In the genomic region with DNA sequence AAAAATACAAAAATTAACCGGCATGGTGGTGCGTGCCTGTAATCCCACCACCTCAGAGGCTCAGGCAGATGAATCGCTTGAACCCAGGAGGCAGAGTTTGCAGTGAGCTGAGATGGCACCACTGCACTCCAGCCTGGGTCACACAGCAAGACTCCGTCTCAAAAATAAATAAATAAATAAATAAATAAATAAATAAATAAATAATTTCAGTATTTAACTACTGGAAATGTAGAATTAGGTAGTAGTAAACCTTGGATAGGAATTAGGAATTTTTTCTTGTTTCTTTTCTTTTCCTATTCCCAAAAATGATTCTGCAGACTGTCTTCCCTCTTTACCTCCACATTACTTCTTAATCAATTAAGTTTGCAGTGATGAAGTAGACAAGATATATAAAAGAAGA, we compare ENCODE assay signal across 1 cellular context.
TF ChIP-seq lines count a peak whose summit lies in the region.

No MANE protein-coding gene starts in this region.

TF ChIP-seq in HEK293, 187 proteins besides CTCF, POLR2A, EP300 and RAD21 (continued from another document):
- TF ChIP-seq, protein P1, sequence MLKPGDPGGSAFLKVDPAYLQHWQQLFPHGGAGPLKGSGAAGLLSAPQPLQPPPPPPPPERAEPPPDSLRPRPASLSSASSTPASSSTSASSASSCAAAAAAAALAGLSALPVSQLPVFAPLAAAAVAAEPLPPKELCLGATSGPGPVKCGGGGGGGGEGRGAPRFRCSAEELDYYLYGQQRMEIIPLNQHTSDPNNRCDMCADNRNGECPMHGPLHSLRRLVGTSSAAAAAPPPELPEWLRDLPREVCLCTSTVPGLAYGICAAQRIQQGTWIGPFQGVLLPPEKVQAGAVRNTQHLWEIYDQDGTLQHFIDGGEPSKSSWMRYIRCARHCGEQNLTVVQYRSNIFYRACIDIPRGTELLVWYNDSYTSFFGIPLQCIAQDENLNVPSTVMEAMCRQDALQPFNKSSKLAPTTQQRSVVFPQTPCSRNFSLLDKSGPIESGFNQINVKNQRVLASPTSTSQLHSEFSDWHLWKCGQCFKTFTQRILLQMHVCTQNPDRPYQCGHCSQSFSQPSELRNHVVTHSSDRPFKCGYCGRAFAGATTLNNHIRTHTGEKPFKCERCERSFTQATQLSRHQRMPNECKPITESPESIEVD (tag by site-specific recombination; IDR thresholded peaks at IDR 0.05): no peak
- TF ChIP-seq ZNF654 (tag by site-specific recombination; IDR thresholded peaks at IDR 0.05; ENCODE audit: low read depth) (peak; percentile 33; the same call in 1 of the 2 replicates), ZNF785 (tag by site-specific recombination; IDR thresholded peaks at IDR 0.05) (no peak), ZBTB8A (tag by site-specific recombination; IDR thresholded peaks at IDR 0.05) (peak; percentile 68), ZNF555 (tag by site-specific recombination; conservative IDR thresholded peaks at IDR 0.05) (peak; percentile 86), HOXC10 (CRISPR knock-in tag; IDR thresholded peaks at IDR 0.05) (no peak), ZNF140 (tag by site-specific recombination; IDR thresholded peaks at IDR 0.05) (peak; percentile 77), ZNF121 (tag by site-specific recombination; IDR thresholded peaks at IDR 0.05) (no peak), ZBTB21 (tag by site-specific recombination; IDR thresholded peaks at IDR 0.05) (peak; percentile 42; the same call in 1 of the 2 replicates), ZNF426 (tag by site-specific recombination; IDR thresholded peaks at IDR 0.05) (peak; percentile 71), ZNF560 (tag by site-specific recombination; IDR thresholded peaks at IDR 0.05; ENCODE audit: borderline replicate concordance) (0 out of 2 replicates have a peak, but pooled peaks have one; percentile 14), ZNF664 (tag by site-specific recombination; IDR thresholded peaks at IDR 0.05) (0 out of 2 replicates have a peak, but pooled peaks have one; percentile 14), ZNF558 (tag by site-specific recombination; IDR thresholded peaks at IDR 0.05) (0 out of 2 replicates have a peak, but pooled peaks have one; percentile 25), ZNF394 (tag by site-specific recombination; IDR thresholded peaks at IDR 0.05; ENCODE audit: borderline replicate concordance) (peak; percentile 85; the same call in 1 of the 2 replicates), GLIS1 (tag by site-specific recombination; IDR thresholded peaks at IDR 0.05) (no peak), ZNF629 (tag by site-specific recombination; IDR thresholded peaks at IDR 0.05) (peak; percentile 47; the same call in 1 of the 2 replicates), ZNF510 (tag by site-specific recombination; IDR thresholded peaks at IDR 0.05; ENCODE audit: insufficient replicate concordance) (peak; percentile 62), ZNF138 (tag by site-specific recombination; IDR thresholded peaks at IDR 0.05; ENCODE audit: borderline replicate concordance) (0 out of 2 replicates have a peak, but pooled peaks have one; percentile 28), ZXDB (tag by site-specific recombination; IDR thresholded peaks at IDR 0.05) (peak; percentile 51; the same call in 1 of the 2 replicates), ZNF623 (tag by site-specific recombination; IDR thresholded peaks at IDR 0.05) (peak; percentile 63), ZNF335 (tag by site-specific recombination; conservative IDR thresholded peaks at IDR 0.05) (no peak), ZNF292 (tag by site-specific recombination; IDR thresholded peaks at IDR 0.05; ENCODE audit: borderline replicate concordance, low read depth) (peak; percentile 32; the same call in 1 of the 2 replicates), ZNF19 (tag by site-specific recombination; IDR thresholded peaks at IDR 0.05; ENCODE audit: low read depth) (0 out of 2 replicates have a peak, but pooled peaks have one; percentile 26), ZNF843 (tag by site-specific recombination; IDR thresholded peaks at IDR 0.05) (no peak)
- TF ChIP-seq, protein P2, sequence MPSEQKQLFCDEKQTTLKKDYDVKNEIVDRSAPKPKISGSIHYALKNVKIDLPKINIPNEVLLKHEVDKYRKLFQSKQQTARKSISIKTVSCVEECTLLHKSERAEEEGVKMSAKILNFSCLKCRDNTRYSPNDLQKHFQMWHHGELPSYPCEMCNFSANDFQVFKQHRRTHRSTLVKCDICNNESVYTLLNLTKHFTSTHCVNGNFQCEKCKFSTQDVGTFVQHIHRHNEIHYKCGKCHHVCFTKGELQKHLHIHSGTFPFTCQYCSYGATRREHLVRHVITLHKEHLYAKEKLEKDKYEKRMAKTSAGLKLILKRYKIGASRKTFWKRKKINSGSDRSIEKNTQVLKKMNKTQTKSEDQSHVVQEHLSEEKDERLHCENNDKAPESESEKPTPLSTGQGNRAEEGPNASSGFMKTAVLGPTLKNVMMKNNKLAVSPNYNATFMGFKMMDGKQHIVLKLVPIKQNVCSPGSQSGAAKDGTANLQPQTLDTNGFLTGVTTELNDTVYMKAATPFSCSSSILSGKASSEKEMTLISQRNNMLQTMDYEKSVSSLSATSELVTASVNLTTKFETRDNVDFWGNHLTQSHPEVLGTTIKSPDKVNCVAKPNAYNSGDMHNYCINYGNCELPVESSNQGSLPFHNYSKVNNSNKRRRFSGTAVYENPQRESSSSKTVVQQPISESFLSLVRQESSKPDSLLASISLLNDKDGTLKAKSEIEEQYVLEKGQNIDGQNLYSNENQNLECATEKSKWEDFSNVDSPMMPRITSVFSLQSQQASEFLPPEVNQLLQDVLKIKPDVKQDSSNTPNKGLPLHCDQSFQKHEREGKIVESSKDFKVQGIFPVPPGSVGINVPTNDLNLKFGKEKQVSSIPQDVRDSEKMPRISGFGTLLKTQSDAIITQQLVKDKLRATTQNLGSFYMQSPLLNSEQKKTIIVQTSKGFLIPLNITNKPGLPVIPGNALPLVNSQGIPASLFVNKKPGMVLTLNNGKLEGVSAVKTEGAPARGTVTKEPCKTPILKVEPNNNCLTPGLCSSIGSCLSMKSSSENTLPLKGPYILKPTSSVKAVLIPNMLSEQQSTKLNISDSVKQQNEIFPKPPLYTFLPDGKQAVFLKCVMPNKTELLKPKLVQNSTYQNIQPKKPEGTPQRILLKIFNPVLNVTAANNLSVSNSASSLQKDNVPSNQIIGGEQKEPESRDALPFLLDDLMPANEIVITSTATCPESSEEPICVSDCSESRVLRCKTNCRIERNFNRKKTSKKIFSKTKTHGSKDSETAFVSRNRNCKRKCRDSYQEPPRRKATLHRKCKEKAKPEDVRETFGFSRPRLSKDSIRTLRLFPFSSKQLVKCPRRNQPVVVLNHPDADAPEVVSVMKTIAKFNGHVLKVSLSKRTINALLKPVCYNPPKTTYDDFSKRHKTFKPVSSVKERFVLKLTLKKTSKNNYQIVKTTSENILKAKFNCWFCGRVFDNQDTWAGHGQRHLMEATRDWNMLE (tag by site-specific recombination; conservative IDR thresholded peaks at IDR 0.05; ENCODE audit: low read depth): peak; percentile 82
- TF ChIP-seq, protein P3, sequence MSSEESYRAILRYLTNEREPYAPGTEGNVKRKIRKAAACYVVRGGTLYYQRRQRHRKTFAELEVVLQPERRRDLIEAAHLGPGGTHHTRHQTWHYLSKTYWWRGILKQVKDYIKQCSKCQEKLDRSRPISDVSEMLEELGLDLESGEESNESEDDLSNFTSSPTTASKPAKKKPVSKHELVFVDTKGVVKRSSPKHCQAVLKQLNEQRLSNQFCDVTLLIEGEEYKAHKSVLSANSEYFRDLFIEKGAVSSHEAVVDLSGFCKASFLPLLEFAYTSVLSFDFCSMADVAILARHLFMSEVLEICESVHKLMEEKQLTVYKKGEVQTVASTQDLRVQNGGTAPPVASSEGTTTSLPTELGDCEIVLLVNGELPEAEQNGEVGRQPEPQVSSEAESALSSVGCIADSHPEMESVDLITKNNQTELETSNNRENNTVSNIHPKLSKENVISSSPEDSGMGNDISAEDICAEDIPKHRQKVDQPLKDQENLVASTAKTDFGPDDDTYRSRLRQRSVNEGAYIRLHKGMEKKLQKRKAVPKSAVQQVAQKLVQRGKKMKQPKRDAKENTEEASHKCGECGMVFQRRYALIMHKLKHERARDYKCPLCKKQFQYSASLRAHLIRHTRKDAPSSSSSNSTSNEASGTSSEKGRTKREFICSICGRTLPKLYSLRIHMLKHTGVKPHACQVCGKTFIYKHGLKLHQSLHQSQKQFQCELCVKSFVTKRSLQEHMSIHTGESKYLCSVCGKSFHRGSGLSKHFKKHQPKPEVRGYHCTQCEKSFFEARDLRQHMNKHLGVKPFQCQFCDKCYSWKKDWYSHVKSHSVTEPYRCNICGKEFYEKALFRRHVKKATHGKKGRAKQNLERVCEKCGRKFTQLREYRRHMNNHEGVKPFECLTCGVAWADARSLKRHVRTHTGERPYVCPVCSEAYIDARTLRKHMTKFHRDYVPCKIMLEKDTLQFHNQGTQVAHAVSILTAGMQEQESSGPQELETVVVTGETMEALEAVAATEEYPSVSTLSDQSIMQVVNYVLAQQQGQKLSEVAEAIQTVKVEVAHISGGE (tag by site-specific recombination; conservative IDR thresholded peaks at IDR 0.05; ENCODE audit: low read depth): peak; percentile 78
- TF ChIP-seq, protein P4, sequence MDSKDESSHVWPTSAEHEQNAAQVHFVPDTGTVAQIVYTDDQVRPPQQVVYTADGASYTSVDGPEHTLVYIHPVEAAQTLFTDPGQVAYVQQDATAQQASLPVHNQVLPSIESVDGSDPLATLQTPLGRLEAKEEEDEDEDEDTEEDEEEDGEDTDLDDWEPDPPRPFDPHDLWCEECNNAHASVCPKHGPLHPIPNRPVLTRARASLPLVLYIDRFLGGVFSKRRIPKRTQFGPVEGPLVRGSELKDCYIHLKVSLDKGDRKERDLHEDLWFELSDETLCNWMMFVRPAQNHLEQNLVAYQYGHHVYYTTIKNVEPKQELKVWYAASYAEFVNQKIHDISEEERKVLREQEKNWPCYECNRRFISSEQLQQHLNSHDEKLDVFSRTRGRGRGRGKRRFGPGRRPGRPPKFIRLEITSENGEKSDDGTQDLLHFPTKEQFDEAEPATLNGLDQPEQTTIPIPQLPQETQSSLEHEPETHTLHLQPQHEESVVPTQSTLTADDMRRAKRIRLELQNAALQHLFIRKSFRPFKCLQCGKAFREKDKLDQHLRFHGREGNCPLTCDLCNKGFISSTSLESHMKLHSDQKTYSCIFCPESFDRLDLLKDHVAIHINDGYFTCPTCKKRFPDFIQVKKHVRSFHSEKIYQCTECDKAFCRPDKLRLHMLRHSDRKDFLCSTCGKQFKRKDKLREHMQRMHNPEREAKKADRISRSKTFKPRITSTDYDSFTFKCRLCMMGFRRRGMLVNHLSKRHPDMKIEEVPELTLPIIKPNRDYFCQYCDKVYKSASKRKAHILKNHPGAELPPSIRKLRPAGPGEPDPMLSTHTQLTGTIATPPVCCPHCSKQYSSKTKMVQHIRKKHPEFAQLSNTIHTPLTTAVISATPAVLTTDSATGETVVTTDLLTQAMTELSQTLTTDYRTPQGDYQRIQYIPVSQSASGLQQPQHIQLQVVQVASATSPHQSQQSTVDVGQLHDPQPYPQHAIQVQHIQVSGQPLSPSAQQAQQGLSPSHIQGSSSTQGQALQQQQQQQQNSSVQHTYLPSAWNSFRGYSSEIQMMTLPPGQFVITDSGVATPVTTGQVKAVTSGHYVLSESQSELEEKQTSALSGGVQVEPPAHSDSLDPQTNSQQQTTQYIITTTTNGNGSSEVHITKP (tag by site-specific recombination; IDR thresholded peaks at IDR 0.05): no peak
- TF ChIP-seq, protein P5, sequence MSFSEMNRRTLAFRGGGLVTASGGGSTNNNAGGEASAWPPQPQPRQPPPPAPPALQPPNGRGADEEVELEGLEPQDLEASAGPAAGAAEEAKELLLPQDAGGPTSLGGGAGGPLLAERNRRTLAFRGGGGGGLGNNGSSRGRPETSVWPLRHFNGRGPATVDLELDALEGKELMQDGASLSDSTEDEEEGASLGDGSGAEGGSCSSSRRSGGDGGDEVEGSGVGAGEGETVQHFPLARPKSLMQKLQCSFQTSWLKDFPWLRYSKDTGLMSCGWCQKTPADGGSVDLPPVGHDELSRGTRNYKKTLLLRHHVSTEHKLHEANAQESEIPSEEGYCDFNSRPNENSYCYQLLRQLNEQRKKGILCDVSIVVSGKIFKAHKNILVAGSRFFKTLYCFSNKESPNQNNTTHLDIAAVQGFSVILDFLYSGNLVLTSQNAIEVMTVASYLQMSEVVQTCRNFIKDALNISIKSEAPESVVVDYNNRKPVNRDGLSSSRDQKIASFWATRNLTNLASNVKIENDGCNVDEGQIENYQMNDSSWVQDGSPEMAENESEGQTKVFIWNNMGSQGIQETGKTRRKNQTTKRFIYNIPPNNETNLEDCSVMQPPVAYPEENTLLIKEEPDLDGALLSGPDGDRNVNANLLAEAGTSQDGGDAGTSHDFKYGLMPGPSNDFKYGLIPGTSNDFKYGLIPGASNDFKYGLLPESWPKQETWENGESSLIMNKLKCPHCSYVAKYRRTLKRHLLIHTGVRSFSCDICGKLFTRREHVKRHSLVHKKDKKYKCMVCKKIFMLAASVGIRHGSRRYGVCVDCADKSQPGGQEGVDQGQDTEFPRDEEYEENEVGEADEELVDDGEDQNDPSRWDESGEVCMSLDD (tag by site-specific recombination; IDR thresholded peaks at IDR 0.05): no peak
